Comparison of ENCODE assay signal across 1 cellular context in genomic region chr17:9467518-9467917, GRCh38.
TF ChIP-seq lines count a peak whose summit lies in the region.

No MANE protein-coding gene starts in this region.

TF ChIP-seq in GM23338, 12 proteins besides CTCF, POLR2A, EP300 and RAD21 (continued from another document):
- TF ChIP-seq ZNF462 (CRISPR knock-in tag; IDR thresholded peaks at IDR 0.05) (no peak), JUNB (IDR thresholded peaks at IDR 0.05; ENCODE audit: unreplicated experiment) (no peak), ETS1 (IDR thresholded peaks at IDR 0.05) (no peak), STAT1 (IDR thresholded peaks at IDR 0.05; ENCODE audit: unreplicated experiment) (no peak), ZNF331 (CRISPR knock-in tag; IDR thresholded peaks at IDR 0.05; ENCODE audit: low read depth) (no peak), EZH2 (IDR thresholded peaks at IDR 0.05; ENCODE audit: low read depth, unreplicated experiment) (no peak), POLR2AphosphoS5 (IDR thresholded peaks at IDR 0.05; ENCODE audit: low read depth) (no peak)
TF ChIP-seq in GM23338: peak in this region for 0.
